Comparison of ENCODE assay signal across 15 cellular contexts in genomic region chr6:170272341-170273065, GRCh38. TPM values are rescaled to one million over a fixed set of nuclear protein-coding genes. Genes with fewer than 3 reads are reported as not detected.
DNase-seq lines count a peak whose midpoint lies in the region; ATAC-seq and TF ChIP-seq lines count a peak whose summit lies in the region.
"Had no signal": no experiment of that assay in that cellular context is flagged by ENCODE, and none has a peak within 500 bp of the region (broad histone marks: within the 10 kb centered on the region; RNA-seq: fewer than 3 reads in every experiment).

No MANE protein-coding gene starts in this region.

- H3K27me3 ChIP-seq in OCI-LY1 (ENCODE audit: insufficient read depth, low read length) (0 out of 2 replicates have a peak, but pooled peaks cover 7% of the 10 kb centered on the region), subcutaneous abdominal adipose tissue (ENCODE audit: control insufficient read depth in 5 of 5, insufficient read depth in 4 of 5, low read length in 5 of 5) (peaks cover 0 to 4% (median 0%) of the 10 kb centered on the region in 5 donors)

- peak overlapping the region; percentile 40 for H3K4me3 ChIP-seq in OCI-LY1 (ENCODE audit: low read depth, low read length, poor library complexity, severe bottlenecking)
- peak overlapping the region in 3 of 5 donors; percentile 38 to 63 (median 58) for H3K4me3 ChIP-seq in subcutaneous abdominal adipose tissue (ENCODE audit: low read depth in 1 of 5, low read length in 5 of 5)

- H3K79me2 ChIP-seq in OCI-LY1 (ENCODE audit: insufficient read depth, low read length), result no peaks in the 10 kb centered on the region

- H3K4me1 ChIP-seq in OCI-LY1 (ENCODE audit: insufficient read depth, low read length, severe bottlenecking), result peaks cover 7% of the 10 kb centered on the region
- peaks cover 7 to 49% (median 24%) of the 10 kb centered on the region in 5 donors for H3K4me1 ChIP-seq in subcutaneous abdominal adipose tissue (ENCODE audit: control insufficient read depth in 5 of 5, insufficient read depth in 5 of 5, low read length in 5 of 5)

- no peaks in the 10 kb centered on the region for H3K36me3 Mint-ChIP-seq in activated T-cell treated with anti-CD3 and anti-CD28 coated beads, Interleukin-2, amount 50 U/mL, for 24 hours (ENCODE audit: low read depth)
- H3K36me3 Mint-ChIP-seq in immature natural killer cell, result peaks cover 0 to 2% (median 0%) of the 10 kb centered on the region in 3 donors
- H3K36me3 Mint-ChIP-seq: type B pancreatic cell had no signal

- DNase-seq in activated T-cell treated with anti-CD3 and anti-CD28 coated beads, Interleukin-2, amount 50 U/mL, for 24 hours, result no peak
- no peak for DNase-seq in activated T-cell treated with anti-CD3 and anti-CD28 coated beads, Interleukin-2, amount 50 U/mL, for 48 hours
- DNase-seq in immature natural killer cell, result no peak
- no peak for DNase-seq in Kasumi-1 (lab: John Stamatoyannopoulos, UW)
- DNase-seq in hippocampal formation (lab: John Stamatoyannopoulos, UW), result no peak
- DNase-seq: ACHN, EL, H9, NCI-H1417, NCI-H748 treated with DMSO at 0.1 percent for 48 hours had no signal

- H4K20me1 ChIP-seq in OCI-LY1 (ENCODE audit: insufficient read depth, low read length), result no peaks in the 10 kb centered on the region

- no peaks in the 10 kb centered on the region for H3K9me2 ChIP-seq in OCI-LY1 (ENCODE audit: low read depth, low read length)

- H3F3A ChIP-seq in OCI-LY1 (ENCODE audit: insufficient read depth, low read length), result no peaks in the 10 kb centered on the region

- no peak overlapping the region for H3K9ac ChIP-seq in OCI-LY1 (ENCODE audit: low read length)
- H3K9ac ChIP-seq in subcutaneous abdominal adipose tissue (ENCODE audit: low read length in 5 of 5), result no peak overlapping the region

- H3K9me3 Mint-ChIP-seq in activated T-cell treated with anti-CD3 and anti-CD28 coated beads, Interleukin-2, amount 50 U/mL, for 24 hours, result no peaks in the 10 kb centered on the region
- H3K9me3 Mint-ChIP-seq in immature natural killer cell, result no peaks in the 10 kb centered on the region
- H3K9me3 Mint-ChIP-seq: H9, nephron, type B pancreatic cell had no signal

- ATAC-seq in HG02571 (IDR thresholded peaks at IDR 0.05; ENCODE audit: unreplicated experiment), result no peak

- H3K4me3 Mint-ChIP-seq in activated T-cell treated with anti-CD3 and anti-CD28 coated beads, Interleukin-2, amount 50 U/mL, for 24 hours, result peak overlapping the region; percentile 63
- peak overlapping the region; percentile 60 to 83 (median 79) for H3K4me3 Mint-ChIP-seq in immature natural killer cell
- H3K4me3 Mint-ChIP-seq: H9, nephron, type B pancreatic cell had no signal

- H3K36me3 ChIP-seq in OCI-LY1 (ENCODE audit: insufficient read depth, low read length), result no peaks in the 10 kb centered on the region
- no peaks in the 10 kb centered on the region for H3K36me3 ChIP-seq in subcutaneous abdominal adipose tissue (ENCODE audit: control insufficient read depth in 5 of 5, insufficient read depth in 5 of 5, low read length in 5 of 5)

- H3K9me3 ChIP-seq in OCI-LY1 (ENCODE audit: low read length), result no peaks in the 10 kb centered on the region
- H3K9me3 ChIP-seq in subcutaneous abdominal adipose tissue (ENCODE audit: control insufficient read depth in 5 of 5, low read length in 5 of 5), result no peaks in the 10 kb centered on the region

- H3K27ac ChIP-seq in OCI-LY1 (ENCODE audit: low read depth, low read length, poor library complexity, severe bottlenecking), result no peak overlapping the region
- no peak overlapping the region for H3K27ac ChIP-seq in subcutaneous abdominal adipose tissue (ENCODE audit: low read depth, low read length)

- H3K4me1 Mint-ChIP-seq in activated T-cell treated with anti-CD3 and anti-CD28 coated beads, Interleukin-2, amount 50 U/mL, for 24 hours (ENCODE audit: low read depth), result peaks cover 22% of the 10 kb centered on the region
- peaks cover 20 to 32% of the 10 kb centered on the region in 2 donors for H3K4me1 Mint-ChIP-seq in immature natural killer cell

- H2AFZ ChIP-seq in OCI-LY1 (ENCODE audit: low read length), result no peak overlapping the region

- H3K4me2 ChIP-seq in OCI-LY1 (ENCODE audit: low read length), result peak overlapping the region; percentile 59

- no peak for TF ChIP-seq CTCF in OCI-LY1 (IDR thresholded peaks at IDR 0.05; ENCODE audit: low read length)

- peaks cover 15% of the 10 kb centered on the region for H3K27me3 Mint-ChIP-seq in activated T-cell treated with anti-CD3 and anti-CD28 coated beads, Interleukin-2, amount 50 U/mL, for 24 hours
- H3K27me3 Mint-ChIP-seq in immature natural killer cell (ENCODE audit: low read depth in 3 of 3), result peaks cover 20 to 54% (median 53%) of the 10 kb centered on the region in 3 donors

- H3K27ac Mint-ChIP-seq in activated T-cell treated with anti-CD3 and anti-CD28 coated beads, Interleukin-2, amount 50 U/mL, for 24 hours, result peak overlapping the region; percentile 68
- peak overlapping the region; percentile 68 to 82 (median 78) for H3K27ac Mint-ChIP-seq in immature natural killer cell
- H3K27ac Mint-ChIP-seq: H9, nephron, type B pancreatic cell had no signal

RNA-seq across cellular contexts. Expression of gene DLL1, which starts 18.4 kb away (rescaled TPM):
- polyA plus RNA-seq in immature natural killer cell, result 1 to 10 TPM in 2 of 3 donors, under 1 TPM in 1; 0.09 to 7.0 (median 2.8) TPM

RNA-seq across cellular contexts. Expression of gene FAM120B, which starts 34.1 kb away (rescaled TPM):
- 10 to 100 TPM; 17.4 to 43.1 (median 26.2) TPM for polyA plus RNA-seq in immature natural killer cell
